Comparison of ENCODE assay signal across 19 cellular contexts in genomic region chr20:62087632-62088031, GRCh38.
"Had no signal": no experiment of that assay in that cellular context is flagged by ENCODE, and none has a peak within 500 bp of the region (broad histone marks: within the 10 kb centered on the region; RNA-seq: fewer than 3 reads in every experiment).

No MANE protein-coding gene starts in this region.

- ATAC-seq: left ventricle myocardium superior, sciatic nerve had no signal

- H3K9ac ChIP-seq: parathyroid adenoma had no signal

- H3K4me1 ChIP-seq: lower lobe of right lung, parathyroid adenoma, prostate gland, right atrium auricular region, stomach, thyroid gland had no signal

- H3K36me3 ChIP-seq: lower lobe of right lung, prostate gland, right atrium auricular region, stomach, thyroid gland had no signal

- H2AFZ ChIP-seq: parathyroid adenoma had no signal

- H3K4me3 ChIP-seq: dorsolateral prefrontal cortex, lower lobe of right lung, prostate gland, right atrium auricular region, smooth muscle cell, stomach, thyroid gland had no signal

- H3K9me3 ChIP-seq: lower lobe of right lung, prostate gland, right atrium auricular region, stomach, thyroid gland had no signal

- FAIRE-seq: colon, frontal cortex had no signal

- DNase-seq: dorsolateral prefrontal cortex; effector CD4-positive, alpha-beta T cell; hypothalamus; immature natural killer cell; left ventricle myocardium superior; lower lobe of right lung; natural killer cell; stimulated activated CD4-positive, alpha-beta T cell treated with anti-CD3 and anti-CD28 coated beads, Interleukin-2, amount 100 ng/mL, for 24 hours; stimulated activated CD4-positive, alpha-beta T cell treated with anti-CD3 and anti-CD28 coated beads, Interleukin-4, amount 100 ng/mL, for 24 hours; stimulated activated naive CD4-positive, alpha-beta T cell treated with Interleukin-2 at 50 U/mL for 16 hours; stomach; thyroid gland had no signal

- H3K27me3 ChIP-seq: right atrium auricular region, thyroid gland had no signal

- H3K27ac ChIP-seq: dorsolateral prefrontal cortex, lower lobe of right lung, parathyroid adenoma, prostate gland, right atrium auricular region, stomach, thyroid gland had no signal

- H3K79me2 ChIP-seq: parathyroid adenoma had no signal

- H3K4me2 ChIP-seq: smooth muscle cell had no signal
